Comparison of ENCODE assay signal across 14 cellular contexts in genomic region chr14:68665116-68665515, GRCh38.
DNase-seq lines count a peak whose midpoint lies in the region; ATAC-seq, FAIRE-seq and TF ChIP-seq lines count a peak whose summit lies in the region.
"Had no signal": no experiment of that assay in that cellular context is flagged by ENCODE, and none has a peak within 500 bp of the region (broad histone marks: within the 10 kb centered on the region; RNA-seq: fewer than 3 reads in every experiment).

No MANE protein-coding gene starts in this region.

- no peak for DNase-seq in activated CD8-positive, alpha-beta T cell treated with anti-CD3 and anti-CD28 coated beads for 36 hours
- no peak for DNase-seq in activated CD8-positive, alpha-beta T cell treated with anti-CD3 and anti-CD28 coated beads, Interleukin-2, amount 10 ng/mL, durations not matched to agents 7 days and 5 days
- no peak for DNase-seq in K562 (ENCODE audit: extremely low read depth in 1 of 4, low spot score in 3 of 4)
- no peak for DNase-seq in mesothelial cell of epicardium (ENCODE audit: low spot score in 2 of 2, unreplicated experiment in 2 of 2)
- DNase-seq in thoracic aorta (ENCODE audit: low spot score) = no peak
- no peak for DNase-seq in cerebellar cortex (ENCODE audit: low spot score)
- DNase-seq in NCI-H146 treated with DMSO at 0.1 percent for 48 hours (lab: John Stamatoyannopoulos, UW; ENCODE audit: unreplicated experiment) = no peak
- DNase-seq: activated T-cell treated with anti-CD3 and anti-CD28 coated beads, Interleukin-2, amount 50 U/mL, for 4 hours; DND-41; midbrain; NCI-H1694 had no signal

- no peak for FAIRE-seq in K562 (lab: Jason Lieb, UNC)
- FAIRE-seq: A549 had no signal

- no peaks in the 10 kb centered on the region for H4K20me1 ChIP-seq in K562 (replicated peaks; ENCODE audit: control insufficient read depth, insufficient read depth, low read length)

- no peaks in the 10 kb centered on the region for H3K36me3 Mint-ChIP-seq in activated CD8-positive, alpha-beta T cell treated with anti-CD3 and anti-CD28 coated beads for 36 hours (ENCODE audit: low read depth)
- no peaks in the 10 kb centered on the region for H3K36me3 Mint-ChIP-seq in activated CD8-positive, alpha-beta T cell treated with anti-CD3 and anti-CD28 coated beads, Interleukin-2, amount 10 ng/mL, durations not matched to agents 7 days and 5 days (ENCODE audit: low read depth)
- H3K36me3 Mint-ChIP-seq in mesothelial cell of epicardium = no peaks in the 10 kb centered on the region

- H3K27ac ChIP-seq in K562 (ENCODE audit: extremely low read depth, low read depth, low read length) (no peak overlapping the region), thoracic aorta (peak overlapping the region; percentile 1 to 33)

- H3K9me3 ChIP-seq in K562 (replicated peaks; ENCODE audit: control insufficient read depth, insufficient read depth, low read depth, low read length) = no peaks in the 10 kb centered on the region
- H3K9me3 ChIP-seq in thoracic aorta = no peaks in the 10 kb centered on the region
- H3K9me3 ChIP-seq: A549, suprapubic skin had no signal

- no peak overlapping the region for H3K4me2 ChIP-seq in K562 (ENCODE audit: insufficient read depth, low read length)
- H3K4me2 ChIP-seq: A549 had no signal

- TF ChIP-seq RAD21 in K562 (CRISPR knock-in tag; conservative IDR thresholded peaks at IDR 0.05 in 1 of 2, IDR thresholded peaks at IDR 0.05 in 1 of 2) = no peak

- H3K9ac ChIP-seq in K562 (ENCODE audit: insufficient read depth in 1 of 2, low read depth in 2 of 2, low read length in 2 of 2) = no peak overlapping the region

- no peaks in the 10 kb centered on the region for H3K27me3 Mint-ChIP-seq in activated CD8-positive, alpha-beta T cell treated with anti-CD3 and anti-CD28 coated beads for 36 hours
- H3K27me3 Mint-ChIP-seq in activated CD8-positive, alpha-beta T cell treated with anti-CD3 and anti-CD28 coated beads, Interleukin-2, amount 10 ng/mL, durations not matched to agents 7 days and 5 days (ENCODE audit: low read depth) = no peaks in the 10 kb centered on the region
- no peaks in the 10 kb centered on the region for H3K27me3 Mint-ChIP-seq in mesothelial cell of epicardium (ENCODE audit: low read depth)

- no peak for TF ChIP-seq CTCF in activated CD8-positive, alpha-beta T cell treated with anti-CD3 and anti-CD28 coated beads for 36 hours (IDR thresholded peaks at IDR 0.05)
- TF ChIP-seq CTCF in K562 (IDR thresholded peaks at IDR 0.05 in 2 of 3, conservative IDR thresholded peaks at IDR 0.05 in 1 of 3; ENCODE audit: insufficient read depth in 2 of 3, low read depth in 1 of 3, low read length in 3 of 3) (no peak), mesothelial cell of epicardium (IDR thresholded peaks at IDR 0.05; ENCODE audit: unreplicated experiment) (no peak), thoracic aorta (IDR thresholded peaks at IDR 0.05) (no peak)

- H3K9me1 ChIP-seq in K562 (ENCODE audit: control insufficient read depth, insufficient read depth, low read length) = no peaks in the 10 kb centered on the region

- peak overlapping the region; percentile 84 for H3K27ac Mint-ChIP-seq in activated CD8-positive, alpha-beta T cell treated with anti-CD3 and anti-CD28 coated beads for 36 hours
- no peak overlapping the region for H3K27ac Mint-ChIP-seq in activated CD8-positive, alpha-beta T cell treated with anti-CD3 and anti-CD28 coated beads, Interleukin-2, amount 10 ng/mL, durations not matched to agents 7 days and 5 days
- H3K27ac Mint-ChIP-seq in mesothelial cell of epicardium = peak overlapping the region; percentile 93

- TF ChIP-seq POLR2A in K562 (conservative IDR thresholded peaks at IDR 0.05) = no peak

- H3K79me2 ChIP-seq in K562 (ENCODE audit: control insufficient read depth, insufficient read depth, low read length) = no peaks in the 10 kb centered on the region

- ATAC-seq in activated CD8-positive, alpha-beta T cell treated with anti-CD3 and anti-CD28 coated beads for 36 hours = no peak
- ATAC-seq in activated CD8-positive, alpha-beta T cell treated with anti-CD3 and anti-CD28 coated beads, Interleukin-2, amount 10 ng/mL, durations not matched to agents 7 days and 5 days = no peak
- no peak for ATAC-seq in K562
- ATAC-seq in thoracic aorta (ENCODE audit: insufficient number of reproducible peaks, low FRiP score, low read depth) = no peak
- ATAC-seq in GM18907 (IDR thresholded peaks at IDR 0.05; ENCODE audit: unreplicated experiment) = no peak
- ATAC-seq: A549; activated T-cell treated with anti-CD3 and anti-CD28 coated beads, Interleukin-2, amount 50 U/mL, for 4 hours had no signal

- H3K4me1 Mint-ChIP-seq in activated CD8-positive, alpha-beta T cell treated with anti-CD3 and anti-CD28 coated beads for 36 hours (ENCODE audit: low read depth) = peaks cover 49% of the 10 kb centered on the region
- H3K4me1 Mint-ChIP-seq in activated CD8-positive, alpha-beta T cell treated with anti-CD3 and anti-CD28 coated beads, Interleukin-2, amount 10 ng/mL, durations not matched to agents 7 days and 5 days (ENCODE audit: low read depth) = peaks cover 23% of the 10 kb centered on the region
- H3K4me1 Mint-ChIP-seq in mesothelial cell of epicardium = peaks cover 84% of the 10 kb centered on the region

- H3K36me3 ChIP-seq in K562 (ENCODE audit: control insufficient read depth, insufficient read depth, low read length) = no peaks in the 10 kb centered on the region
- H3K36me3 ChIP-seq in thoracic aorta = no peaks in the 10 kb centered on the region
- H3K36me3 ChIP-seq: suprapubic skin had no signal

- no peaks in the 10 kb centered on the region for H3K9me3 Mint-ChIP-seq in activated CD8-positive, alpha-beta T cell treated with anti-CD3 and anti-CD28 coated beads for 36 hours
- H3K9me3 Mint-ChIP-seq in activated CD8-positive, alpha-beta T cell treated with anti-CD3 and anti-CD28 coated beads, Interleukin-2, amount 10 ng/mL, durations not matched to agents 7 days and 5 days (ENCODE audit: insufficient read depth) = no peaks in the 10 kb centered on the region
- no peaks in the 10 kb centered on the region for H3K9me3 Mint-ChIP-seq in mesothelial cell of epicardium
- H3K9me3 Mint-ChIP-seq: activated T-cell treated with anti-CD3 and anti-CD28 coated beads, Interleukin-2, amount 50 U/mL, for 4 hours had no signal

- TF ChIP-seq EP300 in K562 (IDR thresholded peaks at IDR 0.05; ENCODE audit: low read length) = no peak

- no peak overlapping the region for H2AFZ ChIP-seq in K562 (ENCODE audit: low read depth, low read length)

- peaks cover 0 to 6% of the 10 kb centered on the region in 2 experiments; a peak in 1 of 5 replicates for H3K27me3 ChIP-seq in K562 (ENCODE audit: control insufficient read depth in 2 of 2, insufficient read depth in 2 of 2, low read length in 2 of 2)
- H3K27me3 ChIP-seq in thoracic aorta (replicated peaks; ENCODE audit: insufficient read depth) = no peaks in the 10 kb centered on the region
- H3K27me3 ChIP-seq: suprapubic skin had no signal

- H3K4me3 Mint-ChIP-seq in activated CD8-positive, alpha-beta T cell treated with anti-CD3 and anti-CD28 coated beads for 36 hours = no peak overlapping the region
- no peak overlapping the region for H3K4me3 Mint-ChIP-seq in activated CD8-positive, alpha-beta T cell treated with anti-CD3 and anti-CD28 coated beads, Interleukin-2, amount 10 ng/mL, durations not matched to agents 7 days and 5 days
- no peak overlapping the region for H3K4me3 Mint-ChIP-seq in mesothelial cell of epicardium
- H3K4me3 Mint-ChIP-seq: activated T-cell treated with anti-CD3 and anti-CD28 coated beads, Interleukin-2, amount 50 U/mL, for 4 hours had no signal

- BruUV-seq in K562 (replicated peaks; lab: Mats Ljungman, UMichigan) = no TSS peak

- intact Hi-C loops in activated CD8-positive, alpha-beta T cell treated with anti-CD3 and anti-CD28 coated beads for 36 hours (cut with micrococcal nuclease) = no loop called here
- intact Hi-C loops in K562 (cut with micrococcal nuclease) = no loop called here

- in situ Hi-C loops in K562 (cut with MboI) = no loop called here

- POLR2A ChIA-PET in activated CD8-positive, alpha-beta T cell treated with anti-CD3 and anti-CD28 coated beads for 36 hours (lab: Charles Lee) = interaction anchor here (0.7 to 2.9 kb wide), 9 partner anchors 12 to 289 kb away, joined by 3 to 21 read pairs (median 6); no protein-coding TSS in a partner anchor
- POLR2A ChIA-PET in activated CD8-positive, alpha-beta T cell treated with anti-CD3 and anti-CD28 coated beads, Interleukin-2, amount 10 ng/mL, durations not matched to agents 7 days and 5 days (lab: Charles Lee) = no interaction called here
- POLR2A ChIA-PET in K562 (lab: Yijun Ruan, JAX) = interaction anchor here (0.9 kb wide), 1 partner anchor 27 kb away, joined by 5 read pairs; no protein-coding TSS in a partner anchor

- H3K4me1 ChIP-seq in K562 (replicated peaks in 1 of 2; ENCODE audit: control insufficient read depth in 2 of 2, insufficient read depth in 2 of 2, low read length in 2 of 2) (no peaks in the 10 kb centered on the region), thoracic aorta (ENCODE audit: control insufficient read depth in 1 of 2, low read depth in 2 of 2) (peaks cover 20 to 62% of the 10 kb centered on the region in 2 donors)
- H3K4me1 ChIP-seq: A549 had no signal

- CTCF ChIA-PET in activated CD8-positive, alpha-beta T cell treated with anti-CD3 and anti-CD28 coated beads for 36 hours (lab: Charles Lee) = interaction anchor here (0.9 to 4.6 kb wide), 7 partner anchors 11 to 123 kb away, joined by 3 to 14 read pairs (median 5); no protein-coding TSS in a partner anchor
- CTCF ChIA-PET in activated CD8-positive, alpha-beta T cell treated with anti-CD3 and anti-CD28 coated beads, Interleukin-2, amount 10 ng/mL, durations not matched to agents 7 days and 5 days (lab: Charles Lee) = interaction anchor here (0.9 to 4.7 kb wide), 5 partner anchors 18 to 180 kb away, joined by 3 to 30 read pairs (median 5); no protein-coding TSS in a partner anchor
- CTCF ChIA-PET in K562 (lab: Yijun Ruan, JAX; ENCODE audit: low intra/inter-chr PET ratio) = no interaction called here

- WGBS in K562 (ENCODE audit: insufficient coverage, low coverage, missing lambda C conversion rate) = 19% methylated on average over 4 of the region's 4 CpGs

- H3K4me3 ChIP-seq in K562 (no peak overlapping the region), thoracic aorta (no peak overlapping the region)
- H3K4me3 ChIP-seq: A549, suprapubic skin had no signal

TF ChIP-seq in K562, 482 proteins besides CTCF, POLR2A, EP300 and RAD21 (continues in another document):
- TF ChIP-seq ZC3H8 (IDR thresholded peaks at IDR 0.05) (no peak), PTTG1 (tag; IDR thresholded peaks at IDR 0.05; ENCODE audit: low read depth) (no peak), TOE1 (IDR thresholded peaks at IDR 0.05; ENCODE audit: borderline replicate concordance) (no peak), TOE1 (CRISPR knock-in tag; IDR thresholded peaks at IDR 0.05; ENCODE audit: borderline replicate concordance, low read depth) (no peak), PML (IDR thresholded peaks at IDR 0.05; ENCODE audit: low read length) (no peak)
